9 cellular contexts compared by ENCODE assay signal in the genomic region with DNA sequence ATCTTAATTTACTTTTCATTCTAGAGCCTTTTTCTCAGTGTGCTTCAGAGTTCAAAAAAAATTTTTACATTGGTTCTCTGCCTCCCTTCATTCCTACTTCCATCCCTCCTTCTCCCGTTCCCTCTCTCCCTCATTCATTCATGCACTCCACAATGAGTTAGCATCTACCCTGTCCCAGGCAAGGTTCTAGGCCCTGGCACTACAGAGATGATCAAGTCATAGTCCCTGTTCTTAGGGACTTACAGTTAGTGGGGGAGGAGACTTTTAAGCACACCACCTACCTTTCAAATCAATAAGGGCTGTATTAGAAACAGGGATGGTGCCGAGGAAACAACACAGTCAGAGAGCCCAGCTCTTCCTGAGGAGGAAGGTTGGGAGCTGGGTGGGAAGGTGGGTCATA. TPM values are rescaled to one million over a fixed set of nuclear protein-coding genes. Genes with fewer than 3 reads are reported as not detected.
DNase-seq lines count a peak whose midpoint lies in the region; ATAC-seq and TF ChIP-seq lines count a peak whose summit lies in the region.
"Had no signal": no experiment of that assay in that cellular context is flagged by ENCODE, and none has a peak within 500 bp of the region (broad histone marks: within the 10 kb centered on the region; RNA-seq: fewer than 3 reads in every experiment).

No MANE protein-coding gene starts in this region.

- no peak overlapping the region for H2BK12ac ChIP-seq in neuronal stem cell (ENCODE audit: low read length)

- H4K8ac ChIP-seq in neuronal stem cell (ENCODE audit: low read depth, low read length) = no peak overlapping the region

- H2BK120ac ChIP-seq in neuronal stem cell (ENCODE audit: low read depth, low read length) = no peak overlapping the region

- H3K9me3 ChIP-seq in HAP-1 (no peaks in the 10 kb centered on the region), neuronal stem cell (replicated peaks in 1 of 2; ENCODE audit: control insufficient read depth in 2 of 2, insufficient read depth in 1 of 2, low read depth in 1 of 2, low read length in 2 of 2) (no peaks in the 10 kb centered on the region)

- H3K4me3 Mint-ChIP-seq in activated naive CD8-positive, alpha-beta T cell treated with anti-CD3 and anti-CD28 coated beads, Interleukin-2, amount 50 U/mL, for 24 hours = peak overlapping the region; percentile 67
- H3K4me3 Mint-ChIP-seq in progenitor cell of endocrine pancreas (ENCODE audit: low read depth) = no peak overlapping the region
- H3K4me3 Mint-ChIP-seq: nephron had no signal

- no peaks in the 10 kb centered on the region for H3K36me3 Mint-ChIP-seq in activated naive CD8-positive, alpha-beta T cell treated with anti-CD3 and anti-CD28 coated beads, Interleukin-2, amount 50 U/mL, for 24 hours (ENCODE audit: low read depth)
- H3K36me3 Mint-ChIP-seq in progenitor cell of endocrine pancreas (ENCODE audit: insufficient read depth) = no peaks in the 10 kb centered on the region

- no peak for DNase-seq in GM12865 (ENCODE audit: low read depth)
- DNase-seq in activated naive CD8-positive, alpha-beta T cell treated with anti-CD3 and anti-CD28 coated beads, Interleukin-2, amount 50 U/mL, for 24 hours = no peak
- DNase-seq in progenitor cell of endocrine pancreas (ENCODE audit: low spot score, unreplicated experiment) = no peak
- no peak for DNase-seq in HAP-1 (ENCODE audit: low spot score in 2 of 2)
- no peak for DNase-seq in neuronal stem cell (ENCODE audit: low spot score)
- DNase-seq: NCI-H1436 treated with DMSO at 0.1 percent for 48 hours had no signal

- H3K4me1 Mint-ChIP-seq in activated naive CD8-positive, alpha-beta T cell treated with anti-CD3 and anti-CD28 coated beads, Interleukin-2, amount 50 U/mL, for 24 hours = peaks cover 64% of the 10 kb centered on the region
- no peaks in the 10 kb centered on the region for H3K4me1 Mint-ChIP-seq in progenitor cell of endocrine pancreas (ENCODE audit: low read depth)

- no peaks in the 10 kb centered on the region; the same call in 1 of the 2 replicates for H3K4me1 ChIP-seq in HAP-1
- H3K4me1 ChIP-seq in neuronal stem cell (ENCODE audit: control insufficient read depth in 2 of 2, insufficient read depth in 1 of 2, low read depth in 1 of 2, low read length in 2 of 2) = peaks cover 0 to 2% of the 10 kb centered on the region in 2 donors

- H3K27ac ChIP-seq in neuronal stem cell (replicated peaks; ENCODE audit: low read length) = no peak overlapping the region

- H3K9ac ChIP-seq in neuronal stem cell (ENCODE audit: low read depth, low read length, poor library complexity) = no peak overlapping the region

- in situ Hi-C loops in HAP-1 (cut with MboI; ENCODE audit: low sequenced_read_pairs) = no loop called here

- ATAC-seq in GM21723 (IDR thresholded peaks at IDR 0.05; ENCODE audit: unreplicated experiment) (peak; percentile 15), HG03565 (IDR thresholded peaks at IDR 0.05; ENCODE audit: unreplicated experiment) (no peak)
- ATAC-seq in activated naive CD8-positive, alpha-beta T cell treated with anti-CD3 and anti-CD28 coated beads, Interleukin-2, amount 50 U/mL, for 24 hours = no peak

- 100% methylated on average over 1 of the region's 2 CpGs; no CpG with 5 or more reads in 1 of the 2 donors for WGBS in neuronal stem cell (ENCODE audit: extremely low coverage in 2 of 2, insufficient read length in 2 of 2, insufficient replicate concordance in 1 of 2), 2 donors

- TF ChIP-seq CTCF in GM12865 (IDR thresholded peaks at IDR 0.05; ENCODE audit: insufficient read depth, low read depth, low read length, missing control alignments) (no peak), progenitor cell of endocrine pancreas (IDR thresholded peaks at IDR 0.05; ENCODE audit: unreplicated experiment) (no peak)

- H3K27me3 ChIP-seq in HAP-1 (ENCODE audit: low read depth) = no peaks in the 10 kb centered on the region
- H3K27me3 ChIP-seq in neuronal stem cell (ENCODE audit: control insufficient read depth in 3 of 3, insufficient read depth in 3 of 3, low read depth in 1 of 3, low read length in 3 of 3) = no peaks in the 10 kb centered on the region

- H2AFZ ChIP-seq in neuronal stem cell (ENCODE audit: low read length) = no peak overlapping the region

- H2BK5ac ChIP-seq in neuronal stem cell (ENCODE audit: low read length) = no peak overlapping the region

- H3K27ac Mint-ChIP-seq in activated naive CD8-positive, alpha-beta T cell treated with anti-CD3 and anti-CD28 coated beads, Interleukin-2, amount 50 U/mL, for 24 hours = peak overlapping the region; percentile 73
- H3K27ac Mint-ChIP-seq in progenitor cell of endocrine pancreas = peak overlapping the region; percentile 49

- H2BK15ac ChIP-seq in neuronal stem cell (ENCODE audit: low read length) = no peak overlapping the region

- H3K4me3 ChIP-seq in GM12865 (ENCODE audit: low read depth, low read length) (peak overlapping the region; percentile 41), HAP-1 (no peak overlapping the region), neuronal stem cell (ENCODE audit: low read length in 2 of 2) (no peak overlapping the region)

- no peak overlapping the region for H4K91ac ChIP-seq in neuronal stem cell (ENCODE audit: low read depth, low read length, poor library complexity)

- no peak overlapping the region for H3K4ac ChIP-seq in neuronal stem cell (ENCODE audit: low read length)

- H3K27me3 Mint-ChIP-seq in activated naive CD8-positive, alpha-beta T cell treated with anti-CD3 and anti-CD28 coated beads, Interleukin-2, amount 50 U/mL, for 24 hours = no peaks in the 10 kb centered on the region
- peaks cover 3% of the 10 kb centered on the region for H3K27me3 Mint-ChIP-seq in progenitor cell of endocrine pancreas

- H3K18ac ChIP-seq in neuronal stem cell (ENCODE audit: low read length) = no peak overlapping the region

- H3K14ac ChIP-seq in neuronal stem cell (ENCODE audit: low read length) = no peak overlapping the region

- H3K36me3 ChIP-seq in HAP-1 (replicated peaks) (no peaks in the 10 kb centered on the region), neuronal stem cell (replicated peaks in 1 of 2; ENCODE audit: control insufficient read depth in 2 of 2, insufficient read depth in 2 of 2, low read length in 2 of 2) (no peaks in the 10 kb centered on the region)

- H3K79me1 ChIP-seq in neuronal stem cell (ENCODE audit: low read depth, low read length) = no peaks in the 10 kb centered on the region

- no peak overlapping the region for H3K23ac ChIP-seq in neuronal stem cell (ENCODE audit: low read depth, low read length, poor library complexity)

- no peaks in the 10 kb centered on the region for H3K9me3 Mint-ChIP-seq in activated naive CD8-positive, alpha-beta T cell treated with anti-CD3 and anti-CD28 coated beads, Interleukin-2, amount 50 U/mL, for 24 hours
- no peaks in the 10 kb centered on the region for H3K9me3 Mint-ChIP-seq in progenitor cell of endocrine pancreas (ENCODE audit: low read depth)
- H3K9me3 Mint-ChIP-seq: nephron had no signal

- H2AK5ac ChIP-seq in neuronal stem cell (ENCODE audit: low read depth, low read length) = no peak overlapping the region

- no peak overlapping the region for H3K4me2 ChIP-seq in neuronal stem cell (ENCODE audit: insufficient read depth, low read length, poor library complexity, severe bottlenecking)

RNA-seq across cellular contexts. Expression of a gene that starts 40.3 kb away (rescaled TPM):
- 0.91 and 1.1 TPM in 2 replicates for total RNA-seq in progenitor cell of endocrine pancreas
- 0.06 TPM for polyA plus RNA-seq in neuronal stem cell (2013, experiment 1 of 2)
- 0.04 TPM for polyA plus RNA-seq in neuronal stem cell (2013, experiment 2 of 2)
